ENCODE assay signal across 1 cellular context in genomic region chr3:158660711-158661110, GRCh38.
TF ChIP-seq lines count a peak whose summit lies in the region.

No MANE protein-coding gene starts in this region.

TF ChIP-seq in IMR-90, 13 proteins besides CTCF, POLR2A, EP300 and RAD21 (continued from another document):
- no peak for TF ChIP-seq ELK1 (IDR thresholded peaks at IDR 0.05; ENCODE audit: borderline replicate concordance, low read depth, low read length)
- no peak for TF ChIP-seq NFE2L2 (IDR thresholded peaks at IDR 0.05; ENCODE audit: low read depth, low read length)
- no peak for TF ChIP-seq FOS (IDR thresholded peaks at IDR 0.05; ENCODE audit: low read depth, low read length)
- no peak for TF ChIP-seq CEBPB (IDR thresholded peaks at IDR 0.05; ENCODE audit: low read depth, low read length)
- TF ChIP-seq RFX5 (IDR thresholded peaks at IDR 0.05; ENCODE audit: low read depth, low read length) = no peak
- no peak for TF ChIP-seq RCOR1 (IDR thresholded peaks at IDR 0.05; ENCODE audit: insufficient replicate concordance, low read length)
